ENCODE assay signal across 9 cellular contexts in the genomic region with DNA sequence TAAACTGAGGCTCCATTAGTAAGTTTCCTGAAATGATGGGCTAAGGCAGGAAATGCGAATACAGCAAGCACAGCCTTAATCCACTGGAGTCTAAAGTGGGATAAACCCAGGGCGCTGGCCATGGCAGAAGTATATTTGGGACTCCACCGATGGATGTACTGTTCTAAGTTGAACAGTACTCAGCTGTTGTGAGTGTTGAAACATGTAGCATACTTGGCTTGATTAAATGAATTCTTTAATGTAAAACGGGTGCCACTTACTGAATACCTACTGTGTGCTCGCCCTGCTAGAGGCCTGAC. TPM values are rescaled to one million over a fixed set of nuclear protein-coding genes. Genes with fewer than 3 reads are reported as not detected.
DNase-seq lines count a peak whose midpoint lies in the region; ATAC-seq and TF ChIP-seq lines count a peak whose summit lies in the region.
"Had no signal": no experiment of that assay in that cellular context is flagged by ENCODE, and none has a peak within 500 bp of the region (broad histone marks: within the 10 kb centered on the region; RNA-seq: fewer than 3 reads in every experiment).

No MANE protein-coding gene starts in this region.

- H3K4me3 ChIP-seq in NT2/D1 (ENCODE audit: insufficient read length, low read depth) (peak overlapping the region; percentile 88), choroid plexus epithelial cell (ENCODE audit: low read depth, low read length) (peak overlapping the region; percentile 72)

- H3K4me1 ChIP-seq in NT2/D1 (ENCODE audit: insufficient read depth, insufficient read length): no peaks in the 10 kb centered on the region
- H3K4me1 ChIP-seq: foreskin keratinocyte had no signal

- ATAC-seq in GM21619 (IDR thresholded peaks at IDR 0.05; ENCODE audit: unreplicated experiment) (no peak), GM18870 (IDR thresholded peaks at IDR 0.05; ENCODE audit: unreplicated experiment) (no peak)

- H3K9ac ChIP-seq in NT2/D1 (ENCODE audit: insufficient read length, low read depth): peak overlapping the region; percentile 92

- H3K27ac ChIP-seq in temporal lobe (ENCODE audit: low read depth, low read length): peak overlapping the region; percentile 73
- H3K27ac ChIP-seq: foreskin keratinocyte had no signal

- no peak for DNase-seq in NT2/D1 (ENCODE audit: low read depth, low spot score)
- DNase-seq in choroid plexus epithelial cell (ENCODE audit: low read depth): peak; percentile 38
- peak; percentile 71 for DNase-seq in medulla oblongata (ENCODE audit: extremely low spot score)
- DNase-seq in MV-4-11 (lab: John Stamatoyannopoulos, UW): no peak
- no peak for DNase-seq in stimulated activated CD4-positive, alpha-beta T cell treated with anti-CD3 and anti-CD28 coated beads, Interleukin-2, amount 100 ng/mL, for 48 hours

- peaks cover 53% of the 10 kb centered on the region for H3K27me3 ChIP-seq in NT2/D1 (ENCODE audit: insufficient read depth, insufficient read length)
- H3K27me3 ChIP-seq: foreskin keratinocyte had no signal

- no peak for TF ChIP-seq CTCF in choroid plexus epithelial cell (conservative IDR thresholded peaks at IDR 0.05; ENCODE audit: low read depth, low read length)

- H3K36me3 ChIP-seq in NT2/D1 (ENCODE audit: insufficient read depth, insufficient read length, low read length): no peaks in the 10 kb centered on the region

- H3K9me3 ChIP-seq in NT2/D1 (ENCODE audit: insufficient read depth, low read length): no peaks in the 10 kb centered on the region

RNA-seq across cellular contexts. Expression of gene SSPN, which starts 1.0 kb away (rescaled TPM):
- 4.9 TPM for total RNA-seq in temporal lobe

Comparison
In these comparisons a context has a peak if more than half of its experiments do, and no peak if none do; other contexts are left out.
1. DNase-seq: peak in choroid plexus epithelial cell (single experiment) and medulla oblongata (single experiment); none in NT2/D1 (single experiment), MV-4-11 (single experiment) and stimulated activated CD4-positive, alpha-beta T cell treated with anti-CD3 and anti-CD28 coated beads, Interleukin-2, amount 100 ng/mL, for 48 hours (0 of 2).